ENCODE assay signal across 15 cellular contexts in the genomic region with DNA sequence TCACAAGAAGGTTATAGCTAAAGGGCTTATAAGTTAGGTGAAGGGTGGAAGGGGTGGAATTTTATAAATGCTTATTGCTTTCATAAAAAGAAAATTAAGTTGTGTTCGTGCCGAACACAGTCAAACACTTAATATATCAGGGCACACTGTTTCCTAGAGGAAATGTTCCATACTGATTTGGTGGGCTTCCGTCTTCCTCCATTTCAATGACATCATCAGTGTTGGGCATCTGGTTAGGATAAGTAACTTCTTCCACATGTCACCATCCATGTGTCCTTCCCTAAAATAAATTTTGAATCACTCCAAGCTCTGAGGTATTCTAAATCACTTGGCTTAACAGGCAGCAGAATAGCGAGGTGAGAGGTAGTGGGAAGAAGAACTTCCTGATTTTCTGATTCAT.
DNase-seq lines count a peak whose midpoint lies in the region; ATAC-seq and TF ChIP-seq lines count a peak whose summit lies in the region.
"Had no signal": no experiment of that assay in that cellular context is flagged by ENCODE, and none has a peak within 500 bp of the region (broad histone marks: within the 10 kb centered on the region; RNA-seq: fewer than 3 reads in every experiment).

No MANE protein-coding gene starts in this region.

- H3K9me3 ChIP-seq in HEK293 (ENCODE audit: control insufficient read depth, insufficient read depth, low read depth, low read length) (no peaks in the 10 kb centered on the region), SK-N-MC (ENCODE audit: low read depth, low read length) (no peaks in the 10 kb centered on the region)
- H3K9me3 ChIP-seq: Caco-2, HAP-1 had no signal

- H3K4me1 Mint-ChIP-seq in nephron = peaks cover 16% of the 10 kb centered on the region
- no peaks in the 10 kb centered on the region for H3K4me1 Mint-ChIP-seq in activated CD8-positive, alpha-beta T cell treated with anti-CD3 and anti-CD28 coated beads for 36 hours (ENCODE audit: low read depth)
- H3K4me1 Mint-ChIP-seq: CD4-positive, CD25-positive, alpha-beta regulatory T cell had no signal

- ATAC-seq in activated CD8-positive, alpha-beta T cell treated with anti-CD3 and anti-CD28 coated beads for 36 hours = no peak
- ATAC-seq: CD8-positive, alpha-beta T cell; GM12878 had no signal

- no peaks in the 10 kb centered on the region for H3K4me1 ChIP-seq in HEK293 (ENCODE audit: control insufficient read depth, insufficient read depth, low read length)
- H3K4me1 ChIP-seq: Caco-2, HAP-1 had no signal

- H3K4me3 ChIP-seq in HEK293 (ENCODE audit: low read depth, low read length) (no peak overlapping the region), SK-N-MC (peak overlapping the region; percentile 14; the same call in 1 of the 2 replicates)
- H3K4me3 ChIP-seq: GM12878, HAP-1 had no signal

- DNase-seq in SK-N-MC (ENCODE audit: low read depth, low spot score) = no peak
- DNase-seq in iPS-NIHi7 (ENCODE audit: extremely low spot score) = no peak
- no peak for DNase-seq in GM10248 (ENCODE audit: extremely low spot score)
- DNase-seq in activated CD8-positive, alpha-beta T cell treated with anti-CD3 and anti-CD28 coated beads for 36 hours = no peak
- DNase-seq: Caco-2; CD4-positive, CD25-positive, alpha-beta regulatory T cell; CD8-positive, alpha-beta T cell; DMS153; DND-41; GOT3 had no signal

- H3K36me3 Mint-ChIP-seq in nephron (ENCODE audit: low read depth) = no peaks in the 10 kb centered on the region
- no peaks in the 10 kb centered on the region for H3K36me3 Mint-ChIP-seq in activated CD8-positive, alpha-beta T cell treated with anti-CD3 and anti-CD28 coated beads for 36 hours (ENCODE audit: low read depth)
- H3K36me3 Mint-ChIP-seq: CD4-positive, CD25-positive, alpha-beta regulatory T cell; CD8-positive, alpha-beta T cell had no signal

- POLR2A ChIA-PET in HEK293 (lab: Yijun Ruan, JAX) (no interaction called here), GM10248 (lab: Yijun Ruan, JAX) (no interaction called here)
- POLR2A ChIA-PET in activated CD8-positive, alpha-beta T cell treated with anti-CD3 and anti-CD28 coated beads for 36 hours (lab: Charles Lee) = no interaction called here

- CTCF ChIA-PET in HEK293 (lab: Yijun Ruan, JAX) = no interaction called here
- CTCF ChIA-PET in GM10248 (lab: Yijun Ruan, JAX) = interaction anchor here (1.4 kb wide), 1 partner anchor 19 kb away, joined by 3 read pairs; no protein-coding TSS in a partner anchor
- CTCF ChIA-PET in activated CD8-positive, alpha-beta T cell treated with anti-CD3 and anti-CD28 coated beads for 36 hours (lab: Charles Lee) = no interaction called here

- peaks cover 10% of the 10 kb centered on the region for H3K9me3 Mint-ChIP-seq in nephron
- H3K9me3 Mint-ChIP-seq in activated CD8-positive, alpha-beta T cell treated with anti-CD3 and anti-CD28 coated beads for 36 hours = no peaks in the 10 kb centered on the region

- peaks cover 11% of the 10 kb centered on the region for H3K27me3 Mint-ChIP-seq in nephron (ENCODE audit: low read depth)
- peaks cover 10% of the 10 kb centered on the region for H3K27me3 Mint-ChIP-seq in activated CD8-positive, alpha-beta T cell treated with anti-CD3 and anti-CD28 coated beads for 36 hours
- H3K27me3 Mint-ChIP-seq: CD4-positive, CD25-positive, alpha-beta regulatory T cell had no signal

- intact Hi-C loops in activated CD8-positive, alpha-beta T cell treated with anti-CD3 and anti-CD28 coated beads for 36 hours (cut with micrococcal nuclease) = no loop called here

- H3K9ac ChIP-seq in SK-N-MC (ENCODE audit: insufficient read length) = no peak overlapping the region

- H3K27ac Mint-ChIP-seq in nephron = peak overlapping the region in 2 of 3 experiments; percentile 52 to 72
- no peak overlapping the region for H3K27ac Mint-ChIP-seq in activated CD8-positive, alpha-beta T cell treated with anti-CD3 and anti-CD28 coated beads for 36 hours
- H3K27ac Mint-ChIP-seq: CD4-positive, CD25-positive, alpha-beta regulatory T cell; CD8-positive, alpha-beta T cell had no signal

- no peak for TF ChIP-seq CTCF in HEK293 (tag by site-specific recombination; IDR thresholded peaks at IDR 0.05)
- TF ChIP-seq CTCF in nephron (IDR thresholded peaks at IDR 0.05; ENCODE audit: unreplicated experiment in 3 of 3) = no peak
- no peak for TF ChIP-seq CTCF in GM10248 (IDR thresholded peaks at IDR 0.05; ENCODE audit: control extremely low read depth, extremely low read depth, low read depth, missing control alignments)
- no peak for TF ChIP-seq CTCF in activated CD8-positive, alpha-beta T cell treated with anti-CD3 and anti-CD28 coated beads for 36 hours (IDR thresholded peaks at IDR 0.05)

- H3K27ac ChIP-seq in HEK293 (ENCODE audit: extremely low read depth, low read depth, low read length) (no peak overlapping the region), SK-N-MC (no peak overlapping the region)
- H3K27ac ChIP-seq: C4-2B had no signal

- no peak overlapping the region for H3K4me3 Mint-ChIP-seq in nephron
- H3K4me3 Mint-ChIP-seq in activated CD8-positive, alpha-beta T cell treated with anti-CD3 and anti-CD28 coated beads for 36 hours = no peak overlapping the region
- H3K4me3 Mint-ChIP-seq: CD4-positive, CD25-positive, alpha-beta regulatory T cell; CD8-positive, alpha-beta T cell had no signal

- H3K36me3 ChIP-seq in HEK293 (ENCODE audit: control insufficient read depth in 2 of 2, insufficient read depth in 1 of 2, low read length in 2 of 2) = no peaks in the 10 kb centered on the region
- H3K36me3 ChIP-seq in SK-N-MC (ENCODE audit: insufficient read depth, low read length) = no peaks in the 10 kb centered on the region
- H3K36me3 ChIP-seq: HAP-1 had no signal

TF ChIP-seq in HEK293, 187 proteins besides CTCF, POLR2A, EP300 and RAD21:
- TF ChIP-seq ZEB2 (tag by site-specific recombination; IDR thresholded peaks at IDR 0.05) (no peak), ATF2 (tag by site-specific recombination; IDR thresholded peaks at IDR 0.05; ENCODE audit: low read depth) (peak; percentile 82)
